ENCODE assay signal across 8 cellular contexts in genomic region chr2:207334631-207335371, GRCh38.
DNase-seq lines count a peak whose midpoint lies in the region; ATAC-seq and TF ChIP-seq lines count a peak whose summit lies in the region.

No MANE protein-coding gene starts in this region.

- H3K4me3 ChIP-seq in fibroblast of villous mesenchyme (ENCODE audit: low read depth, low read length) (peak overlapping the region; percentile 34), osteoblast (ENCODE audit: insufficient read depth, low read length) (peak overlapping the region; percentile 64)

- H3K4me3 Mint-ChIP-seq in activated CD8-positive, alpha-beta T cell treated with anti-CD3 and anti-CD28 coated beads, Interleukin-2, amount 10 ng/mL, durations not matched to agents 7 days and 5 days, result peak overlapping the region; percentile 2
- peak overlapping the region in 2 of 10 donors; percentile 1 to 30 for H3K4me3 Mint-ChIP-seq in naive thymus-derived CD8-positive, alpha-beta T cell

- H3K27ac ChIP-seq in osteoblast (ENCODE audit: low read depth, low read length), result peak overlapping the region; percentile 99

- peak; percentile 29 to 31 for DNase-seq in activated CD4-positive, alpha-beta T cell treated with anti-CD3 and anti-CD28 coated beads for 24 hours (ENCODE audit: low read depth in 2 of 2)
- no peak for DNase-seq in activated CD4-positive, alpha-beta T cell treated with anti-CD3 and anti-CD28 coated beads for 1 hour
- no peak for DNase-seq in activated CD8-positive, alpha-beta T cell treated with anti-CD3 and anti-CD28 coated beads, Interleukin-2, amount 10 ng/mL, durations not matched to agents 7 days and 5 days
- DNase-seq in fibroblast of villous mesenchyme (ENCODE audit: low read depth) (peak; percentile 97), osteoblast (ENCODE audit: insufficient read length, low spot score, missing footprints) (peak; percentile 88), NCI-H128 (lab: John Stamatoyannopoulos, UW; ENCODE audit: unreplicated experiment) (no peak)
- no peak for DNase-seq in naive thymus-derived CD8-positive, alpha-beta T cell

- no peaks in the 10 kb centered on the region for H3K27me3 Mint-ChIP-seq in activated CD8-positive, alpha-beta T cell treated with anti-CD3 and anti-CD28 coated beads, Interleukin-2, amount 10 ng/mL, durations not matched to agents 7 days and 5 days (ENCODE audit: low read depth)
- H3K27me3 Mint-ChIP-seq in naive thymus-derived CD8-positive, alpha-beta T cell, result no peaks in the 10 kb centered on the region

- peak overlapping the region; percentile 79 for H3K4me2 ChIP-seq in osteoblast (ENCODE audit: insufficient read depth, low read length)

- POLR2A ChIA-PET in activated CD8-positive, alpha-beta T cell treated with anti-CD3 and anti-CD28 coated beads, Interleukin-2, amount 10 ng/mL, durations not matched to agents 7 days and 5 days (lab: Charles Lee), result no interaction called here
- POLR2A ChIA-PET in naive thymus-derived CD8-positive, alpha-beta T cell (lab: Charles Lee), result no interaction called here

- no peaks in the 10 kb centered on the region for H3K27me3 ChIP-seq in osteoblast (ENCODE audit: insufficient read depth, low read length)

- H3K4me1 Mint-ChIP-seq in activated CD8-positive, alpha-beta T cell treated with anti-CD3 and anti-CD28 coated beads, Interleukin-2, amount 10 ng/mL, durations not matched to agents 7 days and 5 days (ENCODE audit: low read depth), result peaks cover 59% of the 10 kb centered on the region
- H3K4me1 Mint-ChIP-seq in naive thymus-derived CD8-positive, alpha-beta T cell, result peaks cover 3 to 11% (median 8%) of the 10 kb centered on the region in 4 donors

- no peaks in the 10 kb centered on the region for H3K79me2 ChIP-seq in osteoblast (ENCODE audit: insufficient read depth, low read length)

- no peak for TF ChIP-seq CTCF in fibroblast of villous mesenchyme (IDR thresholded peaks at IDR 0.05; ENCODE audit: insufficient read depth, low read depth, low read length)
- TF ChIP-seq CTCF in osteoblast (IDR thresholded peaks at IDR 0.05; ENCODE audit: extremely low read depth, low read depth, low read length), result no peak

- H3K9me3 Mint-ChIP-seq in activated CD8-positive, alpha-beta T cell treated with anti-CD3 and anti-CD28 coated beads, Interleukin-2, amount 10 ng/mL, durations not matched to agents 7 days and 5 days (ENCODE audit: insufficient read depth), result no peaks in the 10 kb centered on the region
- peaks cover 0 to 2% (median 0%) of the 10 kb centered on the region in 9 donors for H3K9me3 Mint-ChIP-seq in naive thymus-derived CD8-positive, alpha-beta T cell

- no peaks in the 10 kb centered on the region for H4K20me1 ChIP-seq in osteoblast (ENCODE audit: insufficient read depth, low read length)

- peak overlapping the region; percentile 36 for H3K27ac Mint-ChIP-seq in activated CD8-positive, alpha-beta T cell treated with anti-CD3 and anti-CD28 coated beads, Interleukin-2, amount 10 ng/mL, durations not matched to agents 7 days and 5 days
- no peak overlapping the region for H3K27ac Mint-ChIP-seq in naive thymus-derived CD8-positive, alpha-beta T cell

- H2AFZ ChIP-seq in osteoblast (ENCODE audit: low read length), result peak overlapping the region; percentile 79

- peak; percentile 30 for ATAC-seq in HG03460 (IDR thresholded peaks at IDR 0.05; ENCODE audit: unreplicated experiment)
- no peak for ATAC-seq in activated CD8-positive, alpha-beta T cell treated with anti-CD3 and anti-CD28 coated beads, Interleukin-2, amount 10 ng/mL, durations not matched to agents 7 days and 5 days
- no peak for ATAC-seq in naive thymus-derived CD8-positive, alpha-beta T cell

- no peaks in the 10 kb centered on the region for H3K36me3 Mint-ChIP-seq in activated CD8-positive, alpha-beta T cell treated with anti-CD3 and anti-CD28 coated beads, Interleukin-2, amount 10 ng/mL, durations not matched to agents 7 days and 5 days (ENCODE audit: low read depth)
- H3K36me3 Mint-ChIP-seq in naive thymus-derived CD8-positive, alpha-beta T cell, result no peaks in the 10 kb centered on the region

- H3K9me3 ChIP-seq in osteoblast (ENCODE audit: low read depth, low read length), result no peaks in the 10 kb centered on the region

- CTCF ChIA-PET in activated CD8-positive, alpha-beta T cell treated with anti-CD3 and anti-CD28 coated beads, Interleukin-2, amount 10 ng/mL, durations not matched to agents 7 days and 5 days (lab: Charles Lee), result no interaction called here

- H3K4me1 ChIP-seq in osteoblast (ENCODE audit: insufficient read depth, low read length), result peaks cover 36% of the 10 kb centered on the region

- no peaks in the 10 kb centered on the region for H3K36me3 ChIP-seq in osteoblast (ENCODE audit: insufficient read depth, low read length)

Comparison
In these comparisons a context has a peak if more than half of its experiments do, and no peak if none do; other contexts are left out.
1. DNase-seq: peak in activated CD4-positive, alpha-beta T cell treated with anti-CD3 and anti-CD28 coated beads for 24 hours (2 of 2), fibroblast of villous mesenchyme (single experiment) and osteoblast (single experiment); none in activated CD4-positive, alpha-beta T cell treated with anti-CD3 and anti-CD28 coated beads for 1 hour (single experiment), activated CD8-positive, alpha-beta T cell treated with anti-CD3 and anti-CD28 coated beads, Interleukin-2, amount 10 ng/mL, durations not matched to agents 7 days and 5 days (single experiment), NCI-H128 (single experiment) and naive thymus-derived CD8-positive, alpha-beta T cell (0 of 10).